In the genomic region with DNA sequence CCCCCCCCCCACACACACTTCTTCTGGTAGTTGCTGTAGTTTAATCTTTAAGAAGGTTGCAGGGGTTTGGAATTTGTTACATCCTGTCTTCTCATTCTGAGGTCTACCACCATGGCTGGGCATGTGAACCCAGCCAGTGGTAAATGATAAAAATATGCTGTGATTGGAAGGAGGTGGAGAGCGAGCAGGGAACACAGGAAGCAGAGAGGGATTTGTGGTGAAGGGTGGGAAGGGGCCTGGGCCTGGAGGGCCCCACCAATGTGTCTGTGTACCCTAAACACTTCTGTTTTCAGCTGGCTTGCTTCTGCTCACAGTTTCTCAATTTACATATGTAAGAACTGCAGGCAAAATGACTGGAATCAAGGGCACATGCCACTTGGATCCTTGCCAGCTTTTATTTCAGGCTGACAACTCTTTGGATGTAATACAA, we compare ENCODE assay signal across 10 cellular contexts.
A peak's percentile ranks its signal among the peaks of the same experiment; 100 is the strongest.
DNase-seq lines count a peak whose midpoint lies in the region; ATAC-seq and TF ChIP-seq lines count a peak whose summit lies in the region.
"Had no signal": no experiment of that assay in that cellular context is flagged by ENCODE, and none has a peak within 500 bp of the region (broad histone marks: within the 10 kb centered on the region; RNA-seq: fewer than 3 reads in every experiment).

No MANE protein-coding gene starts in this region.

- no peaks in the 10 kb centered on the region for H3K27me3 Mint-ChIP-seq in activated CD8-positive, alpha-beta T cell treated with anti-CD3 and anti-CD28 coated beads for 36 hours
- H3K27me3 Mint-ChIP-seq in naive thymus-derived CD4-positive, alpha-beta T cell = peaks cover 0 to 13% (median 2%) of the 10 kb centered on the region in 5 donors
- H3K27me3 Mint-ChIP-seq in activated CD4-positive, alpha-beta memory T cell treated with anti-CD3 and anti-CD28 coated beads for 36 hours = peaks cover 2% of the 10 kb centered on the region

- no peaks in the 10 kb centered on the region for H3K9me3 ChIP-seq in naive thymus-derived CD4-positive, alpha-beta T cell (ENCODE audit: control insufficient read depth in 2 of 3, low read length in 3 of 3)

- no peaks in the 10 kb centered on the region for H3K36me3 ChIP-seq in naive thymus-derived CD4-positive, alpha-beta T cell (ENCODE audit: control insufficient read depth in 2 of 3, insufficient read depth in 3 of 3, low read length in 3 of 3)

- intact Hi-C loops in activated CD8-positive, alpha-beta T cell treated with anti-CD3 and anti-CD28 coated beads for 36 hours (cut with micrococcal nuclease) = no loop called here
- intact Hi-C loops in naive thymus-derived CD4-positive, alpha-beta T cell (cut with micrococcal nuclease) = loop anchor here in 1 of 2 donors (2.0 kb wide), 1 partner anchor 24 kb away; no protein-coding TSS in a partner anchor
- intact Hi-C loops in activated CD4-positive, alpha-beta memory T cell treated with anti-CD3 and anti-CD28 coated beads for 36 hours (cut with micrococcal nuclease) = no loop called here

- no peak overlapping the region for H3K4me3 ChIP-seq in naive thymus-derived CD4-positive, alpha-beta T cell (ENCODE audit: low read length)

- CTCF ChIA-PET in activated CD8-positive, alpha-beta T cell treated with anti-CD3 and anti-CD28 coated beads for 36 hours (lab: Charles Lee) = no interaction called here
- CTCF ChIA-PET in naive thymus-derived CD4-positive, alpha-beta T cell (lab: Charles Lee) = no interaction called here
- CTCF ChIA-PET in activated CD4-positive, alpha-beta memory T cell treated with anti-CD3 and anti-CD28 coated beads for 36 hours (lab: Charles Lee) = interaction anchor here (1.7 kb wide), 1 partner anchor 8 kb away, joined by 4 read pairs; no protein-coding TSS in a partner anchor

- H3K27ac Mint-ChIP-seq in activated CD8-positive, alpha-beta T cell treated with anti-CD3 and anti-CD28 coated beads for 36 hours = no peak overlapping the region
- H3K27ac Mint-ChIP-seq in naive thymus-derived CD4-positive, alpha-beta T cell = peak overlapping the region; percentile 6 to 69 (median 30)
- no peak overlapping the region for H3K27ac Mint-ChIP-seq in activated CD4-positive, alpha-beta memory T cell treated with anti-CD3 and anti-CD28 coated beads for 36 hours

- H3K4me1 ChIP-seq in naive thymus-derived CD4-positive, alpha-beta T cell (ENCODE audit: control insufficient read depth in 2 of 2, insufficient read depth in 2 of 2, low read length in 2 of 2) = peaks cover 0 to 7% of the 10 kb centered on the region in 2 donors

- DNase-seq in ELR (ENCODE audit: low read depth) (peak; percentile 60), NCI-H1694 treated with DMSO at 0.1 percent for 48 hours (lab: John Stamatoyannopoulos, UW) (peak; percentile 75), GF-D8 (lab: John Stamatoyannopoulos, UW) (no peak)
- no peak for DNase-seq in activated CD8-positive, alpha-beta T cell treated with anti-CD3 and anti-CD28 coated beads for 36 hours
- peak in 3 of 9 donors; percentile 9 to 20 (median 9) for DNase-seq in naive thymus-derived CD4-positive, alpha-beta T cell
- no peak for DNase-seq in activated CD4-positive, alpha-beta memory T cell treated with anti-CD3 and anti-CD28 coated beads for 36 hours
- DNase-seq: islet precursor cell; stimulated activated CD4-positive, alpha-beta T cell treated with anti-CD3 and anti-CD28 coated beads, Interleukin-1b, Interleukin-23, amount 100 ng/mL, for 48 hours had no signal

- peaks cover 13% of the 10 kb centered on the region for H3K4me1 Mint-ChIP-seq in activated CD8-positive, alpha-beta T cell treated with anti-CD3 and anti-CD28 coated beads for 36 hours (ENCODE audit: low read depth)
- H3K4me1 Mint-ChIP-seq in naive thymus-derived CD4-positive, alpha-beta T cell = peaks cover 16 to 33% (median 25%) of the 10 kb centered on the region in 7 donors
- peaks cover 7% of the 10 kb centered on the region for H3K4me1 Mint-ChIP-seq in activated CD4-positive, alpha-beta memory T cell treated with anti-CD3 and anti-CD28 coated beads for 36 hours (ENCODE audit: low read depth)

- H3K4me3 Mint-ChIP-seq in activated CD8-positive, alpha-beta T cell treated with anti-CD3 and anti-CD28 coated beads for 36 hours = no peak overlapping the region
- peak overlapping the region in 6 of 10 donors; percentile 8 to 62 (median 36) for H3K4me3 Mint-ChIP-seq in naive thymus-derived CD4-positive, alpha-beta T cell
- no peak overlapping the region for H3K4me3 Mint-ChIP-seq in activated CD4-positive, alpha-beta memory T cell treated with anti-CD3 and anti-CD28 coated beads for 36 hours

- H3K27ac ChIP-seq in naive thymus-derived CD4-positive, alpha-beta T cell (ENCODE audit: low read depth, low read length) = no peak overlapping the region

- H3K9me3 Mint-ChIP-seq in activated CD8-positive, alpha-beta T cell treated with anti-CD3 and anti-CD28 coated beads for 36 hours = no peaks in the 10 kb centered on the region
- peaks cover 0 to 4% (median 0%) of the 10 kb centered on the region in 11 donors for H3K9me3 Mint-ChIP-seq in naive thymus-derived CD4-positive, alpha-beta T cell
- no peaks in the 10 kb centered on the region for H3K9me3 Mint-ChIP-seq in activated CD4-positive, alpha-beta memory T cell treated with anti-CD3 and anti-CD28 coated beads for 36 hours

- ATAC-seq in activated CD8-positive, alpha-beta T cell treated with anti-CD3 and anti-CD28 coated beads for 36 hours = peak; percentile 27
- ATAC-seq in naive thymus-derived CD4-positive, alpha-beta T cell = peak; percentile 47
- no peak for ATAC-seq in HG03025 (IDR thresholded peaks at IDR 0.05; ENCODE audit: low FRiP score, unreplicated experiment)
- no peak for ATAC-seq in GM21515 (IDR thresholded peaks at IDR 0.05; ENCODE audit: unreplicated experiment)

- H3K36me3 Mint-ChIP-seq in activated CD8-positive, alpha-beta T cell treated with anti-CD3 and anti-CD28 coated beads for 36 hours (ENCODE audit: low read depth) = no peaks in the 10 kb centered on the region
- H3K36me3 Mint-ChIP-seq in naive thymus-derived CD4-positive, alpha-beta T cell = peaks cover 0 to 2% (median 0%) of the 10 kb centered on the region in 5 donors
- H3K36me3 Mint-ChIP-seq in activated CD4-positive, alpha-beta memory T cell treated with anti-CD3 and anti-CD28 coated beads for 36 hours = no peaks in the 10 kb centered on the region

- POLR2A ChIA-PET in activated CD8-positive, alpha-beta T cell treated with anti-CD3 and anti-CD28 coated beads for 36 hours (lab: Charles Lee) = no interaction called here
- POLR2A ChIA-PET in naive thymus-derived CD4-positive, alpha-beta T cell (lab: Charles Lee) = no interaction called here
- POLR2A ChIA-PET in activated CD4-positive, alpha-beta memory T cell treated with anti-CD3 and anti-CD28 coated beads for 36 hours (lab: Charles Lee) = no interaction called here

- H3K27me3 ChIP-seq in naive thymus-derived CD4-positive, alpha-beta T cell (ENCODE audit: control insufficient read depth in 2 of 2, insufficient read depth in 2 of 2, low read length in 2 of 2) = no peaks in the 10 kb centered on the region

- TF ChIP-seq CTCF in activated CD8-positive, alpha-beta T cell treated with anti-CD3 and anti-CD28 coated beads for 36 hours (IDR thresholded peaks at IDR 0.05) = no peak

Comparison
In these comparisons a context has a peak if more than half of its experiments do, and no peak if none do; other contexts are left out.
1. DNase-seq: peak in ELR (single experiment) and NCI-H1694 treated with DMSO at 0.1 percent for 48 hours (single experiment); none in activated CD8-positive, alpha-beta T cell treated with anti-CD3 and anti-CD28 coated beads for 36 hours (single experiment), GF-D8 (single experiment) and activated CD4-positive, alpha-beta memory T cell treated with anti-CD3 and anti-CD28 coated beads for 36 hours (single experiment).
2. ATAC-seq: peak in activated CD8-positive, alpha-beta T cell treated with anti-CD3 and anti-CD28 coated beads for 36 hours (single experiment) and naive thymus-derived CD4-positive, alpha-beta T cell (single experiment); none in HG03025 (single experiment) and GM21515 (single experiment).
3. H3K27ac Mint-ChIP-seq: peak in naive thymus-derived CD4-positive, alpha-beta T cell (9 of 9); none in activated CD8-positive, alpha-beta T cell treated with anti-CD3 and anti-CD28 coated beads for 36 hours (single experiment) and activated CD4-positive, alpha-beta memory T cell treated with anti-CD3 and anti-CD28 coated beads for 36 hours (single experiment).
4. H3K4me3 Mint-ChIP-seq: peak in naive thymus-derived CD4-positive, alpha-beta T cell (6 of 10); none in activated CD8-positive, alpha-beta T cell treated with anti-CD3 and anti-CD28 coated beads for 36 hours (single experiment) and activated CD4-positive, alpha-beta memory T cell treated with anti-CD3 and anti-CD28 coated beads for 36 hours (single experiment).